In genomic region chr3:51966941-51967383, GRCh38 we compare ENCODE assay signal across 1 cellular context.
TF ChIP-seq lines count a peak whose summit lies in the region.

No MANE protein-coding gene starts in this region.

TF ChIP-seq in GM23338, 12 proteins besides CTCF, POLR2A, EP300 and RAD21 (continued from another document):
- TF ChIP-seq ZNF462 (CRISPR knock-in tag; IDR thresholded peaks at IDR 0.05): no peak
